ENCODE assay signal across 10 cellular contexts in genomic region chr1:46520063-46520911, GRCh38. TPM values are rescaled to one million over a fixed set of nuclear protein-coding genes. Genes with fewer than 3 reads are reported as not detected.
DNase-seq lines count a peak whose midpoint lies in the region; ATAC-seq and TF ChIP-seq lines count a peak whose summit lies in the region.
"Had no signal": no experiment of that assay in that cellular context is flagged by ENCODE, and none has a peak within 500 bp of the region (broad histone marks: within the 10 kb centered on the region; RNA-seq: fewer than 3 reads in every experiment).

No MANE protein-coding gene starts in this region.

- H3K27me3 Mint-ChIP-seq in stimulated activated naive B cell treated with anti-CD40 and anti-IgM and Interleukin-4, amounts not matched to agents 10 μg/mL and 1 μg/mL and 100 μg/mL, for 72 hours: peaks cover 49 to 59% of the 10 kb centered on the region in 2 donors

- H3K27ac ChIP-seq in gastrocnemius medialis: no peak overlapping the region

- no peak overlapping the region for H3K27ac Mint-ChIP-seq in stimulated activated naive B cell treated with anti-CD40 and anti-IgM and Interleukin-4, amounts not matched to agents 10 μg/mL and 1 μg/mL and 100 μg/mL, for 72 hours
- H3K27ac Mint-ChIP-seq: activated naive CD8-positive, alpha-beta T cell treated with anti-CD3 and anti-CD28 coated beads, Interleukin-2, amount 50 U/mL, for 24 hours; T-helper 2 cell treated with Interferon-gamma antibody and Interleukin-4, amounts not matched to agents 5 μg/mL and 100 μg/mL, for 36 hours had no signal

- H3K9me3 Mint-ChIP-seq in stimulated activated naive B cell treated with anti-CD40 and anti-IgM and Interleukin-4, amounts not matched to agents 10 μg/mL and 1 μg/mL and 100 μg/mL, for 72 hours: no peaks in the 10 kb centered on the region
- H3K9me3 Mint-ChIP-seq: activated naive CD8-positive, alpha-beta T cell treated with anti-CD3 and anti-CD28 coated beads, Interleukin-2, amount 50 U/mL, for 24 hours; T-helper 2 cell treated with Interferon-gamma antibody and Interleukin-4, amounts not matched to agents 5 μg/mL and 100 μg/mL, for 36 hours had no signal

- H3K4me3 ChIP-seq in AG10803 (ENCODE audit: low read length) (no peak overlapping the region), adipocyte (ENCODE audit: low read length) (no peak overlapping the region), gastrocnemius medialis (no peak overlapping the region)

- peaks cover 34% of the 10 kb centered on the region for H3K27me3 ChIP-seq in adipocyte (replicated peaks; ENCODE audit: control insufficient read depth, insufficient read depth, low read length)
- peaks cover 0 to 3% (median 0%) of the 10 kb centered on the region in 3 donors for H3K27me3 ChIP-seq in gastrocnemius medialis

- intact Hi-C loops in gastrocnemius medialis (cut with DNase I; ENCODE audit: low total_unique reads): no loop called here

- TF ChIP-seq CTCF in AG10803 (conservative IDR thresholded peaks at IDR 0.05; ENCODE audit: low read length): no peak
- no peak for TF ChIP-seq CTCF in gastrocnemius medialis (IDR thresholded peaks at IDR 0.05 in 4 of 5, conservative IDR thresholded peaks at IDR 0.05 in 1 of 5)

- H3K36me3 ChIP-seq in adipocyte (ENCODE audit: control insufficient read depth, insufficient read depth, low read length, severe bottlenecking) (no peaks in the 10 kb centered on the region), gastrocnemius medialis (no peaks in the 10 kb centered on the region)

- TF ChIP-seq POLR2A in gastrocnemius medialis (IDR thresholded peaks at IDR 0.05): no peak

- in situ Hi-C loops in gastrocnemius medialis (cut with MboI; ENCODE audit: low sequenced_read_pairs in 4 of 4): loop anchor here in 2 of 4 donors (10.0 kb wide), 2 partner anchors 45 to 75 kb away; no protein-coding TSS in a partner anchor

- DNase-seq in AG10803 (ENCODE audit: low read depth) (peak; percentile 77), HS-27A (ENCODE audit: low read depth) (peak; percentile 72), adipocyte (ENCODE audit: low read depth) (peak; percentile 88), left kidney (ENCODE audit: low read depth, low spot score) (peak; percentile 86), NCI-H2227 (lab: John Stamatoyannopoulos, UW; ENCODE audit: unreplicated experiment) (no peak), gastrocnemius medialis (no peak)
- no peak for DNase-seq in stimulated activated naive B cell treated with anti-CD40 and anti-IgM and Interleukin-4, amounts not matched to agents 10 μg/mL and 1 μg/mL and 100 μg/mL, for 72 hours
- DNase-seq: activated naive CD8-positive, alpha-beta T cell treated with anti-CD3 and anti-CD28 coated beads, Interleukin-2, amount 50 U/mL, for 24 hours had no signal

- ATAC-seq in HG03175 (IDR thresholded peaks at IDR 0.05; ENCODE audit: unreplicated experiment) (no peak), gastrocnemius medialis (no peak)
- ATAC-seq in stimulated activated naive B cell treated with anti-CD40 and anti-IgM and Interleukin-4, amounts not matched to agents 10 μg/mL and 1 μg/mL and 100 μg/mL, for 72 hours (replicated peaks): no peak
- ATAC-seq: activated naive CD8-positive, alpha-beta T cell treated with anti-CD3 and anti-CD28 coated beads, Interleukin-2, amount 50 U/mL, for 24 hours had no signal

- H3K9ac ChIP-seq in adipocyte (ENCODE audit: low read length): no peak overlapping the region

- H3K4me1 Mint-ChIP-seq in stimulated activated naive B cell treated with anti-CD40 and anti-IgM and Interleukin-4, amounts not matched to agents 10 μg/mL and 1 μg/mL and 100 μg/mL, for 72 hours: peaks cover 0 to 4% of the 10 kb centered on the region in 2 donors

- H3K4me3 Mint-ChIP-seq in stimulated activated naive B cell treated with anti-CD40 and anti-IgM and Interleukin-4, amounts not matched to agents 10 μg/mL and 1 μg/mL and 100 μg/mL, for 72 hours: no peak overlapping the region
- H3K4me3 Mint-ChIP-seq: activated naive CD8-positive, alpha-beta T cell treated with anti-CD3 and anti-CD28 coated beads, Interleukin-2, amount 50 U/mL, for 24 hours; T-helper 2 cell treated with Interferon-gamma antibody and Interleukin-4, amounts not matched to agents 5 μg/mL and 100 μg/mL, for 36 hours had no signal

- no peaks in the 10 kb centered on the region for H3K36me3 Mint-ChIP-seq in stimulated activated naive B cell treated with anti-CD40 and anti-IgM and Interleukin-4, amounts not matched to agents 10 μg/mL and 1 μg/mL and 100 μg/mL, for 72 hours

- H3K4me1 ChIP-seq in adipocyte (ENCODE audit: control insufficient read depth, insufficient read depth, low read length) (peaks cover 36% of the 10 kb centered on the region), gastrocnemius medialis (no peaks in the 10 kb centered on the region)

- H3K9me3 ChIP-seq in adipocyte (ENCODE audit: control insufficient read depth, low read length): no peaks in the 10 kb centered on the region
- H3K9me3 ChIP-seq in gastrocnemius medialis: no peaks in the 10 kb centered on the region

RNA-seq across cellular contexts. Expression of gene DMBX1, which starts 30.7 kb away (rescaled TPM):
- not detected for total RNA-seq in gastrocnemius medialis

RNA-seq across cellular contexts. Expression of gene KNCN, which starts 31.2 kb away (rescaled TPM):
- not detected for total RNA-seq in gastrocnemius medialis

Comparison
In these comparisons a context has a peak if more than half of its experiments do, and no peak if none do; other contexts are left out.
1. DNase-seq: peak in AG10803 (single experiment), HS-27A (single experiment), adipocyte (single experiment) and left kidney (single experiment); none in NCI-H2227 (single experiment), gastrocnemius medialis (0 of 2) and stimulated activated naive B cell treated with anti-CD40 and anti-IgM and Interleukin-4, amounts not matched to agents 10 μg/mL and 1 μg/mL and 100 μg/mL, for 72 hours (single experiment).